Comparison of ENCODE assay signal across 1 cellular context in genomic region chr19:1889907-1890306, GRCh38.
TF ChIP-seq lines count a peak whose summit lies in the region.

No MANE protein-coding gene starts in this region.

TF ChIP-seq in HEK293, 187 proteins besides CTCF, POLR2A, EP300 and RAD21:
- TF ChIP-seq KLF7 (tag by site-specific recombination; IDR thresholded peaks at IDR 0.05; ENCODE audit: borderline replicate concordance) (no peak), ZNF776 (tag by site-specific recombination; IDR thresholded peaks at IDR 0.05; ENCODE audit: borderline replicate concordance) (no peak), PRDM2 (tag by site-specific recombination; IDR thresholded peaks at IDR 0.05; ENCODE audit: borderline replicate concordance) (no peak), SP2 (tag by site-specific recombination; IDR thresholded peaks at IDR 0.05) (no peak), IKZF3 (tag by site-specific recombination; IDR thresholded peaks at IDR 0.05) (no peak), MYNN (tag by site-specific recombination; IDR thresholded peaks at IDR 0.05; ENCODE audit: borderline replicate concordance) (no peak), MEIS1 (CRISPR knock-in tag; IDR thresholded peaks at IDR 0.05; ENCODE audit: borderline replicate concordance) (no peak), ZNF211 (tag by site-specific recombination; IDR thresholded peaks at IDR 0.05; ENCODE audit: low read depth) (no peak), ZNF335 (tag by site-specific recombination; conservative IDR thresholded peaks at IDR 0.05) (peak; percentile 39; the same call in 1 of the 2 replicates), ZNF19 (tag by site-specific recombination; IDR thresholded peaks at IDR 0.05; ENCODE audit: low read depth) (no peak), ZNF488 (tag by site-specific recombination; IDR thresholded peaks at IDR 0.05) (no peak), ZNF768 (tag by site-specific recombination; IDR thresholded peaks at IDR 0.05) (no peak), ZBTB6 (tag by site-specific recombination; IDR thresholded peaks at IDR 0.05) (peak; percentile 34; the same call in 1 of the 2 replicates), HOXD13 (CRISPR knock-in tag; IDR thresholded peaks at IDR 0.05; ENCODE audit: borderline replicate concordance) (no peak), ZNF623 (tag by site-specific recombination; IDR thresholded peaks at IDR 0.05) (peak; percentile 93), BCL6B (tag by site-specific recombination; IDR thresholded peaks at IDR 0.05) (no peak), GLIS1 (tag by site-specific recombination; IDR thresholded peaks at IDR 0.05) (peak; percentile 37; the same call in 1 of the 2 replicates), ZNF302 (tag by site-specific recombination; IDR thresholded peaks at IDR 0.05; ENCODE audit: low read depth) (no peak), ZNF23 (tag by site-specific recombination; IDR thresholded peaks at IDR 0.05; ENCODE audit: borderline replicate concordance) (no peak), ZNF341 (tag by site-specific recombination; IDR thresholded peaks at IDR 0.05; ENCODE audit: low read depth) (no peak), ZNF404 (tag by site-specific recombination; IDR thresholded peaks at IDR 0.05) (no peak), ZNF624 (tag by site-specific recombination; IDR thresholded peaks at IDR 0.05) (no peak), GLIS2 (tag by site-specific recombination; IDR thresholded peaks at IDR 0.05) (peak; percentile 15; the same call in 1 of the 2 replicates), ZNF629 (tag by site-specific recombination; IDR thresholded peaks at IDR 0.05) (no peak), ZNF280D (tag by site-specific recombination; IDR thresholded peaks at IDR 0.05) (no peak), ZNF449 (tag by site-specific recombination; IDR thresholded peaks at IDR 0.05) (no peak), ZNF473 (tag by site-specific recombination; IDR thresholded peaks at IDR 0.05) (no peak), ZNF221 (tag by site-specific recombination; IDR thresholded peaks at IDR 0.05; ENCODE audit: borderline replicate concordance) (no peak), KLF10 (tag by site-specific recombination; IDR thresholded peaks at IDR 0.05) (no peak), REST (tag by site-specific recombination; IDR thresholded peaks at IDR 0.05) (no peak), ZNF26 (tag by site-specific recombination; IDR thresholded peaks at IDR 0.05) (no peak)
- TF ChIP-seq, protein P1, sequence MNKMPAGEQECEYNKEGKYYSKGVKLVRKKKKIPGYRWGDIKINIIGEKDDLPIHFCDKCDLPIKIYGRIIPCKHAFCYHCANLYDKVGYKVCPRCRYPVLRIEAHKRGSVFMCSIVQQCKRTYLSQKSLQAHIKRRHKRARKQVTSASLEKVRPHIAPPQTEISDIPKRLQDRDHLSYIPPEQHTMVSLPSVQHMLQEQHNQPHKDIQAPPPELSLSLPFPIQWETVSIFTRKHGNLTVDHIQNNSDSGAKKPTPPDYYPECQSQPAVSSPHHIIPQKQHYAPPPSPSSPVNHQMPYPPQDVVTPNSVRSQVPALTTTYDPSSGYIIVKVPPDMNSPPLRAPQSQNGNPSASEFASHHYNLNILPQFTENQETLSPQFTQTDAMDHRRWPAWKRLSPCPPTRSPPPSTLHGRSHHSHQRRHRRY (tag by site-specific recombination; IDR thresholded peaks at IDR 0.05): no peak
